In the genomic region with DNA sequence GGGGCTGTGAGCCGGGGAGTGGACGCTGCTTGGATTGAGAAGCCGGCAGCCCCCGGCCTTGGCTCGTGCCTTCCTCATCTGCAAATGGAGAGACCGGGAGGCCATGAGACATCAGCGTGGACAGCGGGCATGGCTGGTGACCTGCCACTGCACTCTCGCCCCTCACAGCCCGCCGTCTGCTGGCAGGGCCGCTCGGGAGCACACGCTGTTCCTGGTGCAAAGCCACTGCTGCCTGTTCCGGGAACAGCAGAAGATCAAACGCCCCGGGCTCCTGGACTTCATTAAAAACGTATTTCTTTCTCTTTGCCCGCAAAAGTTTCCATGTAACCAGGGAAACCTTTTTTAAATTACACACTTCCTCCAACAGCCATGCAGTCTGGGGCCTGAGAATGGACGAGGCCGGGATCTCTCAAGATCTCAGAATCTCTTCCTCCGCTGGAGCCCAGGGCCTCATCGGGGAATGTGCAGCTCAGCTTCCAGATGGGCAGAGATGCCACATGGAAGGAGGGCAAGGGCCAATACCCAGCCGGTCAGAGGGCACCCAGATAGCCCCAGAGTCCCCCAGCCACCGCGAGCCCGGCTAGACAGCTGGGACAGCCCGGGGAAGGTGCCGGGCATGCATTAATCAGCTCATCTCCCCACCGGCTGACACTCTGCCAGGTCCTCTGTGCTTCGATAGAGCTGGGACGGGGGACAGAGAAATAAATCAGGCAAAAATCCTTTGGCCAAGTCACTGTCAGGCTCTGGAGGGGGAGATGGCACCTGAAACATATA, we compare ENCODE assay signal across 12 cellular contexts.
DNase-seq lines count a peak whose midpoint lies in the region; ATAC-seq and TF ChIP-seq lines count a peak whose summit lies in the region.
"Had no signal": no experiment of that assay in that cellular context is flagged by ENCODE, and none has a peak within 500 bp of the region (broad histone marks: within the 10 kb centered on the region; RNA-seq: fewer than 3 reads in every experiment).

No MANE protein-coding gene starts in this region.

- peak; percentile 79 for ATAC-seq in gastroesophageal sphincter

- TF ChIP-seq CTCF in gastroesophageal sphincter (IDR thresholded peaks at IDR 0.05) (no peak), osteocyte (IDR thresholded peaks at IDR 0.05) (no peak), A673 (conservative IDR thresholded peaks at IDR 0.05; ENCODE audit: low read depth, low read length) (no peak)

- DNase-seq in AG08395 (ENCODE audit: low spot score) (peak; percentile 35), anterior cingulate cortex (lab: John Stamatoyannopoulos, UW) (peak in 42 of 58 donors; percentile 12 to 86 (median 51)), osteocyte (ENCODE audit: extremely low spot score, unreplicated experiment) (no peak), HAP-1 (ENCODE audit: low spot score in 2 of 2) (no peak), NCI-H1930 (lab: John Stamatoyannopoulos, UW) (no peak), A673 (ENCODE audit: low spot score) (no peak)
- no peak for DNase-seq in activated T-cell treated with anti-CD3 and anti-CD28 coated beads, Interleukin-2, amount 50 U/mL, for 48 hours
- DNase-seq: activated effector memory CD4-positive, alpha-beta T cell treated with anti-CD3 and anti-CD28 coated beads, Interleukin-2, amount 50 U/mL, for 16 hours; effector memory CD4-positive, alpha-beta T cell; NCI-H446 had no signal

- in situ Hi-C loops in HAP-1 (cut with MboI; ENCODE audit: low sequenced_read_pairs): loop anchor here (25.0 kb wide), 1 partner anchor 1252 kb away; no protein-coding TSS in a partner anchor

- peaks cover 6% of the 10 kb centered on the region for H3K27me3 Mint-ChIP-seq in osteocyte (ENCODE audit: unreplicated experiment)

- H3K36me3 ChIP-seq in gastroesophageal sphincter (no peaks in the 10 kb centered on the region), HAP-1 (replicated peaks) (no peaks in the 10 kb centered on the region), A673 (ENCODE audit: insufficient read depth, low read length, poor library complexity, severe bottlenecking) (no peaks in the 10 kb centered on the region)

- no peak for TF ChIP-seq POLR2A in gastroesophageal sphincter (IDR thresholded peaks at IDR 0.05)

- peaks cover 0 to 29% (median 11%) of the 10 kb centered on the region in 3 donors for H3K4me1 ChIP-seq in gastroesophageal sphincter
- H3K4me1 ChIP-seq in HAP-1: no peaks in the 10 kb centered on the region
- H3K4me1 ChIP-seq in A673 (ENCODE audit: insufficient read depth, low read length, poor library complexity, severe bottlenecking): no peaks in the 10 kb centered on the region

- H3K27ac Mint-ChIP-seq in osteocyte (ENCODE audit: unreplicated experiment): peak overlapping the region; percentile 75
- H3K27ac Mint-ChIP-seq: H9 had no signal

- intact Hi-C loops in A673 (cut with micrococcal nuclease; ENCODE audit: unreplicated experiment): no loop called here

- no peaks in the 10 kb centered on the region for H3K9me3 Mint-ChIP-seq in osteocyte (ENCODE audit: unreplicated experiment)

- H3K27me3 ChIP-seq in gastroesophageal sphincter (peaks cover 26% of the 10 kb centered on the region), HAP-1 (ENCODE audit: low read depth) (no peaks in the 10 kb centered on the region; the same call in 1 of the 2 replicates), A673 (replicated peaks; ENCODE audit: insufficient read depth, low read depth, low read length, poor library complexity) (peaks cover under 1% of the 10 kb centered on the region)

- CTCF ChIA-PET in A673 (lab: Charles Lee): no interaction called here

- H3K27ac ChIP-seq in gastroesophageal sphincter (peak overlapping the region in 3 of 4 donors; percentile 72 to 80 (median 75)), A673 (ENCODE audit: low read depth, low read length, poor library complexity, severe bottlenecking) (no peak overlapping the region)

- 32% methylated on average over 13 of the region's 32 CpGs; no CpG with 5 or more reads in 1 of the 2 donors for WGBS in gastroesophageal sphincter (ENCODE audit: low coverage in 1 of 2), 2 donors

- no peak for TF ChIP-seq EP300 in gastroesophageal sphincter (IDR thresholded peaks at IDR 0.05)

- no peak overlapping the region for H3K4me3 ChIP-seq in gastroesophageal sphincter
- no peak overlapping the region for H3K4me3 ChIP-seq in HAP-1
- no peak overlapping the region for H3K4me3 ChIP-seq in A673 (ENCODE audit: low read depth, low read length, poor library complexity, severe bottlenecking)

- no TSS peak for BruUV-seq in A673 (replicated peaks; lab: Mats Ljungman, UMichigan)

- no peaks in the 10 kb centered on the region for H3K36me3 Mint-ChIP-seq in osteocyte (ENCODE audit: unreplicated experiment)

- H3K9me3 ChIP-seq in gastroesophageal sphincter (no peaks in the 10 kb centered on the region), HAP-1 (no peaks in the 10 kb centered on the region), A673 (ENCODE audit: low read depth, low read length, poor library complexity, severe bottlenecking) (no peaks in the 10 kb centered on the region)

- H3K4me3 Mint-ChIP-seq in osteocyte (ENCODE audit: unreplicated experiment): no peak overlapping the region
- H3K4me3 Mint-ChIP-seq: H9 had no signal

- peaks cover 15% of the 10 kb centered on the region for H3K4me1 Mint-ChIP-seq in osteocyte (ENCODE audit: unreplicated experiment)
- H3K4me1 Mint-ChIP-seq: H9 had no signal

- POLR2A ChIA-PET in A673 (lab: Charles Lee; ENCODE audit: low non-redundant PET): no interaction called here

Comparison
In these comparisons a context has a peak if more than half of its experiments do, and no peak if none do; other contexts are left out.
1. DNase-seq: peak in AG08395 (single experiment) and anterior cingulate cortex (42 of 58); none in osteocyte (single experiment), activated T-cell treated with anti-CD3 and anti-CD28 coated beads, Interleukin-2, amount 50 U/mL, for 48 hours (0 of 2), HAP-1 (0 of 2), NCI-H1930 (0 of 2) and A673 (single experiment).